8 cellular contexts compared by ENCODE assay signal in the genomic region with DNA sequence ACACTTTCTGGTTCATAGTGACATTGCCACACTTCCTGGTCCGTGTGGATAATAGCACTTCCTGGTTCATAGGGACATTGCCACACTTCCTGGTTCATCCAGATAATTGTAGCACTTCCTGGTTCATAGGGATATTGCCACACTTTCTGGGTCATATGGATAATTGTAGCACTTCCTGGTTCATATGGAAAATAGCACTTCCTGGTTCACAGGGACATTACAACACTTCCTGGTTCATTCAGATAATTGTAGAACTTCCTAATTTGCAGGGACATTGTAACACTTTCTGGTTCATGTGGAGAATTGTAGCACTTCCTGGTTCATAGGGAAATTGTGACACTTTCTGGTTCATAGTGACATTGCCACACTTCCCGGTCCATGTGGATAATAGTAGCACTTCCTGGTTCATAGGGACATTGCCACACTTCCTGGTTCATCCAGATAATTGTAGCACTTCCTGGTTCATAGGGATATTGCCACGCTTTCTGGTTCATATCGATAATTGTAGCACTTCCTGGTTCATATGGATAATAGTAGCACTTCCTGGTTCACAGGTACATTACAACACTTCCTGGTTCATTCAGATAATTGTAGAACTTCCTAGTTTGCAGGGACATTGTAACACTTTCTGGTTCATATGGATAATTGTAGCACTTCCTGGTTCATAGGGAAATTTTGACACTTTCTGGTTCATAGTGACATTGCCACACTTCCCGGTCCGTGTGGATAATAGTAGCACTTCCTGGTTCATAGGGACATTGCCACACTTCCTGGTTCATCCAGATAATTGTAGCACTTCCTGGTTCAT. TPM values are rescaled to one million over a fixed set of nuclear protein-coding genes. Genes with fewer than 3 reads are reported as not detected.
A peak's percentile ranks its signal among the peaks of the same experiment; 100 is the strongest.
DNase-seq lines count a peak whose midpoint lies in the region; ATAC-seq, FAIRE-seq and TF ChIP-seq lines count a peak whose summit lies in the region.
"Not testable (repeated sequence)": the region's sequence is repeated elsewhere in the genome, so short reads cannot be mapped to it uniquely, and the experiment has no call there.

No MANE protein-coding gene starts in this region.

- not testable (repeated sequence) for TF ChIP-seq CTCF in A549 (IDR thresholded peaks at IDR 0.05); OCI-LY7 (conservative IDR thresholded peaks at IDR 0.05; ENCODE audit: low read length)

- CTCF ChIA-PET in A549 (lab: Yijun Ruan, JAX); HEK293T (lab: Yijun Ruan, JAX); OCI-LY7 (lab: Charles Lee; ENCODE audit: unreplicated experiment); activated CD4-positive, alpha-beta T cell treated with anti-CD3 and anti-CD28 coated beads for 36 hours (lab: Charles Lee): not testable (repeated sequence)

- not testable (repeated sequence) for TF ChIP-seq POLR2A in A549 (IDR thresholded peaks at IDR 0.05; ENCODE audit: low read length)

- peak overlapping the region; percentile 93 for H3K27ac Mint-ChIP-seq in activated CD4-positive, alpha-beta T cell treated with anti-CD3 and anti-CD28 coated beads for 36 hours
- peak overlapping the region; percentile 65 for H3K27ac Mint-ChIP-seq in dendritic cell treated with granulocyte-macrophage colony-stimulating factor and Interleukin-4, amounts not matched to agents 40 ng/mL and 50 ng/mL, for 4 days
- H3K27ac Mint-ChIP-seq in naive B cell, result peak overlapping the region; percentile 94 to 100 (median 96)
- peak overlapping the region; percentile 96 to 99 for H3K27ac Mint-ChIP-seq in stimulated activated naive CD8-positive, alpha-beta T cell treated with anti-CD3 and anti-CD28 coated beads, Interleukin-15, amount 100 ng/mL, for 72 hours

- ATAC-seq in A549; activated CD4-positive, alpha-beta T cell treated with anti-CD3 and anti-CD28 coated beads for 36 hours; naive B cell (ENCODE audit: low read depth in 2 of 2); stimulated activated naive CD8-positive, alpha-beta T cell treated with anti-CD3 and anti-CD28 coated beads, Interleukin-15, amount 100 ng/mL, for 72 hours: not testable (repeated sequence)

- intact Hi-C loops in OCI-LY7 (cut with micrococcal nuclease; ENCODE audit: unreplicated experiment), result loop anchor here (5.0 kb wide), 1 partner anchor 61 kb away; a partner anchor contains a TSS
- intact Hi-C loops in activated CD4-positive, alpha-beta T cell treated with anti-CD3 and anti-CD28 coated beads for 36 hours (cut with DNase I, micrococcal nuclease), result loop anchor here (1.0 to 5.0 kb wide), 4 partner anchors 66 to 1040 kb away; a partner anchor contains a TSS
- intact Hi-C loops in dendritic cell treated with granulocyte-macrophage colony-stimulating factor and Interleukin-4, amounts not matched to agents 40 ng/mL and 50 ng/mL, for 4 days (cut with micrococcal nuclease), result not testable (repeated sequence)

- not testable (repeated sequence) for H3K4me2 ChIP-seq in A549
- peak overlapping the region; percentile 37; the same call in 1 of the 2 replicates for H3K4me2 ChIP-seq in OCI-LY7 (ENCODE audit: low read length)

- H3K27me3 Mint-ChIP-seq in activated CD4-positive, alpha-beta T cell treated with anti-CD3 and anti-CD28 coated beads for 36 hours; dendritic cell treated with granulocyte-macrophage colony-stimulating factor and Interleukin-4, amounts not matched to agents 40 ng/mL and 50 ng/mL, for 4 days; naive B cell; stimulated activated naive CD8-positive, alpha-beta T cell treated with anti-CD3 and anti-CD28 coated beads, Interleukin-15, amount 100 ng/mL, for 72 hours: not testable (repeated sequence)

- not testable (repeated sequence) for FAIRE-seq in A549 (lab: Jason Lieb, UNC)

- H3K27ac ChIP-seq in A549 (peak overlapping the region; percentile 30 to 47; a peak in 4 of 6 replicates), OCI-LY7 (ENCODE audit: low read depth, low read length, poor library complexity, severe bottlenecking) (peak overlapping the region; percentile 90)

- TF ChIP-seq RAD21 in A549 (conservative IDR thresholded peaks at IDR 0.05 in 1 of 2, IDR thresholded peaks at IDR 0.05 in 1 of 2), result not testable (repeated sequence)

- H3K4me1 ChIP-seq in A549, result not testable (repeated sequence)
- H3K4me1 ChIP-seq in OCI-LY7 (ENCODE audit: insufficient read depth, low read length, poor library complexity, severe bottlenecking), result peaks cover 43% of the 10 kb centered on the region

- not testable (repeated sequence) for H3K9me2 ChIP-seq in OCI-LY7 (ENCODE audit: insufficient read depth, low read length)

- peak overlapping the region; percentile 17 for H3K4me3 Mint-ChIP-seq in activated CD4-positive, alpha-beta T cell treated with anti-CD3 and anti-CD28 coated beads for 36 hours
- H3K4me3 Mint-ChIP-seq in dendritic cell treated with granulocyte-macrophage colony-stimulating factor and Interleukin-4, amounts not matched to agents 40 ng/mL and 50 ng/mL, for 4 days, result not testable (repeated sequence)
- H3K4me3 Mint-ChIP-seq in naive B cell, result peak overlapping the region; percentile 36 to 84 (median 78)
- H3K4me3 Mint-ChIP-seq in stimulated activated naive CD8-positive, alpha-beta T cell treated with anti-CD3 and anti-CD28 coated beads, Interleukin-15, amount 100 ng/mL, for 72 hours, result peak overlapping the region; percentile 16 to 44

- peaks cover 36% of the 10 kb centered on the region for H3K4me1 Mint-ChIP-seq in activated CD4-positive, alpha-beta T cell treated with anti-CD3 and anti-CD28 coated beads for 36 hours
- H3K4me1 Mint-ChIP-seq in dendritic cell treated with granulocyte-macrophage colony-stimulating factor and Interleukin-4, amounts not matched to agents 40 ng/mL and 50 ng/mL, for 4 days (ENCODE audit: low read depth), result peaks cover 22% of the 10 kb centered on the region
- H3K4me1 Mint-ChIP-seq in naive B cell, result peaks cover 47 to 57% (median 51%) of the 10 kb centered on the region in 3 donors
- H3K4me1 Mint-ChIP-seq in stimulated activated naive CD8-positive, alpha-beta T cell treated with anti-CD3 and anti-CD28 coated beads, Interleukin-15, amount 100 ng/mL, for 72 hours, result peaks cover 59% of the 10 kb centered on the region

- WGBS in A549 (ENCODE audit: missing lambda C conversion rate), result 93% methylated on average over 6 of the region's 6 CpGs

- H3K9me3 ChIP-seq in A549 (peaks cover 37% of the 10 kb centered on the region), OCI-LY7 (ENCODE audit: low read length) (peaks cover 12% of the 10 kb centered on the region; the same call in 1 of the 2 replicates)

- H2AFZ ChIP-seq in OCI-LY7 (ENCODE audit: low read length), result peak overlapping the region; percentile 99; the same call in 1 of the 2 replicates

- peak in 1 of 2 experiments; percentile 17 for DNase-seq in A549 (ENCODE audit: low read depth in 1 of 2, low spot score in 1 of 2)
- DNase-seq in HEK293T (ENCODE audit: extremely low spot score); activated CD4-positive, alpha-beta T cell treated with anti-CD3 and anti-CD28 coated beads for 36 hours; naive B cell: not testable (repeated sequence)
- DNase-seq in OCI-LY7 (ENCODE audit: low spot score), result peak; percentile 91
- peak; percentile 32 for DNase-seq in activated naive CD4-positive, alpha-beta T cell treated with Interleukin-2 at 50 U/mL for 16 hours
- DNase-seq in stimulated activated naive CD8-positive, alpha-beta T cell treated with anti-CD3 and anti-CD28 coated beads, Interleukin-15, amount 100 ng/mL, for 72 hours, result peak; percentile 61 to 69

- not testable (repeated sequence) for TF ChIP-seq EP300 in A549 (IDR thresholded peaks at IDR 0.05)

- not testable (repeated sequence) for H3K79me2 ChIP-seq in OCI-LY7 (ENCODE audit: insufficient read depth, low read depth, low read length)

- POLR2A ChIA-PET in A549 (lab: Yijun Ruan, JAX); HEK293T (lab: Yijun Ruan, JAX); OCI-LY7 (lab: Charles Lee); activated CD4-positive, alpha-beta T cell treated with anti-CD3 and anti-CD28 coated beads for 36 hours (lab: Charles Lee): not testable (repeated sequence)

- H3K36me3 Mint-ChIP-seq in activated CD4-positive, alpha-beta T cell treated with anti-CD3 and anti-CD28 coated beads for 36 hours (ENCODE audit: low read depth), result peaks cover 68% of the 10 kb centered on the region
- peaks cover 69% of the 10 kb centered on the region for H3K36me3 Mint-ChIP-seq in dendritic cell treated with granulocyte-macrophage colony-stimulating factor and Interleukin-4, amounts not matched to agents 40 ng/mL and 50 ng/mL, for 4 days (ENCODE audit: low read depth)
- H3K36me3 Mint-ChIP-seq in naive B cell, result peaks cover 44 to 63% of the 10 kb centered on the region in 2 donors

- BruUV-seq in OCI-LY7 (replicated peaks; lab: Mats Ljungman, UMichigan), result not testable (repeated sequence)

- peaks cover 34% of the 10 kb centered on the region for H3K36me3 ChIP-seq in OCI-LY7 (ENCODE audit: insufficient read depth, low read length)

- peaks cover 40% of the 10 kb centered on the region for H3K9me3 Mint-ChIP-seq in activated CD4-positive, alpha-beta T cell treated with anti-CD3 and anti-CD28 coated beads for 36 hours (ENCODE audit: low read depth)
- peaks cover 42% of the 10 kb centered on the region for H3K9me3 Mint-ChIP-seq in dendritic cell treated with granulocyte-macrophage colony-stimulating factor and Interleukin-4, amounts not matched to agents 40 ng/mL and 50 ng/mL, for 4 days
- H3K9me3 Mint-ChIP-seq in naive B cell, result peaks cover 26 to 50% (median 44%) of the 10 kb centered on the region in 7 donors
- peaks cover 46 to 52% of the 10 kb centered on the region in 2 donors for H3K9me3 Mint-ChIP-seq in stimulated activated naive CD8-positive, alpha-beta T cell treated with anti-CD3 and anti-CD28 coated beads, Interleukin-15, amount 100 ng/mL, for 72 hours

- not testable (repeated sequence) for H4K20me1 ChIP-seq in OCI-LY7 (ENCODE audit: insufficient read depth, low read length)

- H3K4me3 ChIP-seq in A549, result not testable (repeated sequence)
- peak overlapping the region; percentile 21 for H3K4me3 ChIP-seq in OCI-LY7 (ENCODE audit: low read depth, low read length, poor library complexity, severe bottlenecking)

RNA-seq across cellular contexts. Expression of a gene that starts 60.0 kb away (rescaled TPM):
- 111 and 136 TPM in 2 replicates for polyA plus RNA-seq in A549 (2011; rRNA removed)
- polyA plus RNA-seq in A549 (2012; cell fraction: cytosol; rRNA removed), result 237 and 240 TPM in 2 replicates
- polyA plus RNA-seq in A549 (2012; cell fraction: nucleus; rRNA removed), result 129 and 130 TPM in 2 replicates
- polyA plus RNA-seq in A549 (2017; fragmentation: RNase III; extraction: RNeasy Plus Mini Kit Qiagen cat#74134 plus additional on column Dnase treatment), result 172 to 199 TPM (median 176 TPM) in 3 replicates
- 71.0 and 74.8 TPM in 2 replicates for polyA minus RNA-seq in A549 (2011; rRNA and poly(A)+ RNA removed)
- total RNA-seq in OCI-LY7 (2014; rRNA removed; shearing (Covaris generic)), result 80.7 and 92.3 TPM in 2 replicates
- total RNA-seq in OCI-LY7 (2022), result 117 and 119 TPM in 2 replicates
- 100 to 1,000 TPM; 169 to 216 TPM for total RNA-seq in activated CD4-positive, alpha-beta T cell treated with anti-CD3 and anti-CD28 coated beads for 36 hours
- 100 to 1,000 TPM in 4 of 6 donors, 10 to 100 TPM in 2; 85.3 to 132 (median 119) TPM for polyA plus RNA-seq in naive B cell (ENCODE audit: low read depth in 6 of 6)
